9 cellular contexts compared by ENCODE assay signal in the genomic region with DNA sequence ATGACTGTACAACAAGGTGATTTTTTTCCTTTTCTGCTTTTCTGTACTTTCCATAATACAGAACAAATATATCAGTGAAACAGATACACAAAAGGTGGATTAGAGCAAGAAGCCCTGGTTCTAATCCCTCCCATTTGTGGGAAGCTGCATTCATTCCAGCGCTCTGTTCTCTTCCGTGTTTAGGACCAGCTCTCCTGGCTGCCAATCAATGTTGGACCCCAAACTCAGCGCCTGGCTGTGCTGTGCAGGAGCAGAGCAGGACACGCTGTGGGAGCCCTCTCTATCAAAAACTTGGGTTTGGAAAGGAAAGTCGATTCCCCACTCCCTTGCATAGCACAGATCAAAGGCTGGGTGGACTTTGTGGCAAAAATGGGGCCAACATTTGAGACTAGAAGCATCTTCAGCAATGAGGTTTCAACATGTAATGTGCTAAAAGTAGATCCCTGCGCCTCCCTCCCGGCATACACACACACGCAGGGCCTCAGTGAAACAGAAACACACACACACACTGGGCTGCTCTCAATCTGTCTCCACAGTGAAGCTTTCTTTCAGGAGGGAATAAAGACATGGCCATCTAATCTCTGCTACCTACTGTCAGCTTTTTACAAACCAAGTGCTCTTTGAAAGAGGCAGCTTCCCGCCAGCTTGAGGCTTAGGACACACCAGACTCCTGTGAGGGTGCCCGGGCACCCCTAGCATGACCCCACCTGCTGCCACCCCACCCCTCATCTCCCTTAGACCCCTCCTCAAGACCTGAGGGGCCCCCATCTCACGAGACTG. TPM values are rescaled to one million over a fixed set of nuclear protein-coding genes. Genes with fewer than 3 reads are reported as not detected.
A peak's percentile ranks its signal among the peaks of the same experiment; 100 is the strongest.
DNase-seq lines count a peak whose midpoint lies in the region; ATAC-seq and TF ChIP-seq lines count a peak whose summit lies in the region.
"Had no signal": no experiment of that assay in that cellular context is flagged by ENCODE, and none has a peak within 500 bp of the region (broad histone marks: within the 10 kb centered on the region; RNA-seq: fewer than 3 reads in every experiment).

No MANE protein-coding gene starts in this region.

- H3K36me3 Mint-ChIP-seq in activated T-helper 17 cell treated with anti-CD3 and anti-CD28 coated beads, Interleukin-2, amount 50 U/mL, for 72 hours (ENCODE audit: low read depth), result peaks cover 100% of the 10 kb centered on the region

- H3K4me1 Mint-ChIP-seq in activated T-helper 17 cell treated with anti-CD3 and anti-CD28 coated beads, Interleukin-2, amount 50 U/mL, for 72 hours, result peaks cover 93% of the 10 kb centered on the region

- no peak for DNase-seq in left ventricle myocardium inferior
- DNase-seq in spleen, result no peak
- no peak for DNase-seq in NCI-H2029 treated with DMSO at 0.1 percent for 48 hours (lab: John Stamatoyannopoulos, UW)
- DNase-seq in NK-92 (lab: John Stamatoyannopoulos, UW; ENCODE audit: unreplicated experiment), result no peak
- DNase-seq in NCI-H2107 treated with DMSO at 0.1 percent for 48 hours (lab: John Stamatoyannopoulos, UW; ENCODE audit: unreplicated experiment), result no peak
- DNase-seq: naive B cell had no signal

- peak overlapping the region; percentile 98 for H3K27ac Mint-ChIP-seq in activated T-helper 17 cell treated with anti-CD3 and anti-CD28 coated beads, Interleukin-2, amount 50 U/mL, for 72 hours

- TF ChIP-seq CTCF in left ventricle myocardium inferior (IDR thresholded peaks at IDR 0.05; ENCODE audit: borderline replicate concordance), result no peak
- TF ChIP-seq CTCF in spleen (IDR thresholded peaks at IDR 0.05 in 8 of 11, conservative IDR thresholded peaks at IDR 0.05 in 3 of 11), result no peak

- H3K27ac ChIP-seq in left ventricle myocardium inferior (replicated peaks), result peak overlapping the region; percentile 76
- peak overlapping the region in 5 of 8 donors; percentile 26 to 63 (median 32) for H3K27ac ChIP-seq in spleen

- H3K27me3 Mint-ChIP-seq in activated T-helper 17 cell treated with anti-CD3 and anti-CD28 coated beads, Interleukin-2, amount 50 U/mL, for 72 hours, result no peaks in the 10 kb centered on the region
- H3K27me3 Mint-ChIP-seq: naive B cell had no signal

- H3K36me3 ChIP-seq in left ventricle myocardium inferior, result peaks cover 34% of the 10 kb centered on the region
- H3K36me3 ChIP-seq in spleen, result peaks cover 0 to 100% (median 66%) of the 10 kb centered on the region in 6 donors

- TF ChIP-seq POLR2A in spleen (IDR thresholded peaks at IDR 0.05), result no peak

- peak overlapping the region; percentile 93 for H3K4me3 Mint-ChIP-seq in activated T-helper 17 cell treated with anti-CD3 and anti-CD28 coated beads, Interleukin-2, amount 50 U/mL, for 72 hours

- ATAC-seq in GM18868 (IDR thresholded peaks at IDR 0.05; ENCODE audit: unreplicated experiment) (peak; percentile 44), GM18520 (IDR thresholded peaks at IDR 0.05; ENCODE audit: unreplicated experiment) (no peak)
- ATAC-seq in activated T-helper 17 cell treated with anti-CD3 and anti-CD28 coated beads, Interleukin-2, amount 50 U/mL, for 72 hours (replicated peaks), result no peak

- no peaks in the 10 kb centered on the region for H3K9me3 Mint-ChIP-seq in activated T-helper 17 cell treated with anti-CD3 and anti-CD28 coated beads, Interleukin-2, amount 50 U/mL, for 72 hours
- H3K9me3 Mint-ChIP-seq: naive B cell had no signal

- H3K4me1 ChIP-seq in left ventricle myocardium inferior, result peaks cover 98% of the 10 kb centered on the region
- peaks cover 42 to 100% (median 91%) of the 10 kb centered on the region in 6 donors for H3K4me1 ChIP-seq in spleen

- WGBS in spleen, 5 donors, result 66 to 84% (median 83%) methylated on average over 11 of the region's 11 CpGs

- H3K4me3 ChIP-seq in left ventricle myocardium inferior (peak overlapping the region; percentile 4), spleen (no peak overlapping the region)

- H3K9me3 ChIP-seq in left ventricle myocardium inferior (replicated peaks), result no peaks in the 10 kb centered on the region
- no peaks in the 10 kb centered on the region for H3K9me3 ChIP-seq in spleen

- H3K27me3 ChIP-seq in left ventricle myocardium inferior (ENCODE audit: low read depth) (no peaks in the 10 kb centered on the region), spleen (replicated peaks in 1 of 7) (no peaks in the 10 kb centered on the region)

- intact Hi-C loops in left ventricle myocardium inferior (cut with micrococcal nuclease), result no loop called here
- intact Hi-C loops in spleen (cut with DNase I; ENCODE audit: low total_unique reads), result no loop called here

RNA-seq across cellular contexts. Expression of a gene that starts 12.2 kb away (rescaled TPM):
- total RNA-seq in activated T-helper 17 cell treated with anti-CD3 and anti-CD28 coated beads, Interleukin-2, amount 50 U/mL, for 72 hours, result 100 to 1,000 TPM; 401 to 630 TPM
- total RNA-seq in left ventricle myocardium inferior (157 TPM), spleen (100 to 1,000 TPM; 124 to 377 (median 192) TPM)
- polyA plus RNA-seq in spleen, result 100 to 1,000 TPM in 1 of 3 donors, 10 to 100 TPM in 2; 56.6 to 105 (median 84.0) TPM
